Comparison of ENCODE assay signal across 14 cellular contexts in the genomic region with DNA sequence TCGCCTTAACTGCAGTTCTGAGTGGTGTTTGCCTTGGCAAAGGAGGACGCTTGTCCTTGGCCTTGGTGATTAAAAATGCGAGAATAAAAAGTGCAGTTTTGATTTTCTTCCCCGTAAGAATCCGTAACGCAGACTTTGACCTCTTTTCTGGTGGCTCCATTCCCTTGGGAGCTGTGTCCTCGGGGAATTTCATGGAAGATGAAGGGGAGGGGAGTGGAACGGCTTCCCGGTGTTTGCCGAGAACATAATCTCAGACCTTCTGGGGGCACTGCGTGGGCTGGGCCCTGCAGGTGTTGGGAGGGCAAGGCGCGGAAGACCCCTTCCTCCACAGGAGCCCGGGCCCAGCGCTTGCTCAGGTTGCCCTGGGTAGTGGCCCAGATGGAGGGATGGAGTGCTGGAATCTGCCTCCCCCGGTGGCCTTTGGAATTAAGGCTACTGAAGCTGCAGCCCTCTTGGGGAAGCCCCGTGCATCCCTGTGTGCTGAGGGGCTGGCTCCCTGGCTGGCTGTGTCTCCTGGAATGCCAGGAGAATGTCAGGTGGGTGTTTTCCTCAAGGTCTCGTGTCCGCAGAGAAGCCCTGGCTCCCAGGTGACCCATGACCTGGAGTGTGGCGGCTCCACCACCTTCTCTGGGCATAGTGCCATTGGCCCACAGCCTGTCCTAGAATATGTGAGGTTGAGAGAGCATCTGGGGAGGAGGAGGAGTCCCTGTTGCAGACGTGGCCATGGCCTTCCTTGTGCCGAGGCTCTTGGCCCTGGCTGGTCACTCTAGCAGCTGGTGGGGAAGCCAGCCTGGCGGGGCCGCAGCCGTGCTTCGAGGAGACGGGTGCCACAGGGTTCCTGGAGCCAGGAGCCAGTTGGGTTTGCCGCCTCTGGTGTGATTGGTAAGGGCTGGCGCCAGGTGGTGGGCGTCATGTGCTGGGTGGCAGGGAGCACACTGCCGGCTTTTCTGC. TPM values are rescaled to one million over a fixed set of nuclear protein-coding genes. Genes with fewer than 3 reads are reported as not detected.
DNase-seq lines count a peak whose midpoint lies in the region; ATAC-seq and TF ChIP-seq lines count a peak whose summit lies in the region.
"Had no signal": no experiment of that assay in that cellular context is flagged by ENCODE, and none has a peak within 500 bp of the region (broad histone marks: within the 10 kb centered on the region; RNA-seq: fewer than 3 reads in every experiment).

No MANE protein-coding gene starts in this region.

- no peak overlapping the region for H3K9ac ChIP-seq in muscle layer of colon (ENCODE audit: low read length)

- H3K27ac ChIP-seq in muscle layer of colon (ENCODE audit: low read depth, low read length) = peak overlapping the region; percentile 84
- H3K27ac ChIP-seq: cardiac muscle cell, HL-60 had no signal

- intact Hi-C loops in Right ventricle myocardium inferior (cut with DNase I) = no loop called here
- intact Hi-C loops in cardiac septum (cut with DNase I) = no loop called here

- ATAC-seq in Right ventricle myocardium inferior (no peak), GM18907 (IDR thresholded peaks at IDR 0.05; ENCODE audit: unreplicated experiment) (no peak), HG02938 (IDR thresholded peaks at IDR 0.05; ENCODE audit: unreplicated experiment) (no peak)
- ATAC-seq: activated CD8-positive, alpha-beta memory T cell treated with anti-CD3 and anti-CD28 coated beads, Interleukin-2, amount 10 ng/mL, durations not matched to agents 7 days and 5 days had no signal

- H3K4me3 ChIP-seq in epithelial cell of proximal tubule (ENCODE audit: low read depth, low read length) (peak overlapping the region; percentile 64), muscle layer of colon (ENCODE audit: low read depth in 1 of 2, low read length in 2 of 2) (peak overlapping the region in 1 of 2 donors; percentile 12)
- H3K4me3 ChIP-seq: cardiac muscle cell had no signal

- H3K4me1 ChIP-seq in muscle layer of colon (ENCODE audit: insufficient read depth, low read length) = peaks cover 64% of the 10 kb centered on the region

- H3K36me3 ChIP-seq in muscle layer of colon (ENCODE audit: insufficient read depth, low read length) = no peaks in the 10 kb centered on the region
- H3K36me3 ChIP-seq: cardiac muscle cell had no signal

- no peaks in the 10 kb centered on the region for H3K27me3 ChIP-seq in muscle layer of colon (ENCODE audit: control insufficient read depth in 1 of 2, insufficient read depth in 2 of 2, low read length in 2 of 2)
- H3K27me3 ChIP-seq: cardiac muscle cell had no signal

- no peaks in the 10 kb centered on the region for H3K9me3 ChIP-seq in muscle layer of colon (ENCODE audit: low read length)

- no peak for TF ChIP-seq CTCF in epithelial cell of proximal tubule (conservative IDR thresholded peaks at IDR 0.05; ENCODE audit: low read depth, low read length)

- peak; percentile 77 for DNase-seq in Right ventricle myocardium inferior (ENCODE audit: missing footprints)
- DNase-seq in cardiac septum (ENCODE audit: low spot score) = no peak
- DNase-seq in epithelial cell of proximal tubule (ENCODE audit: low read depth) = no peak
- no peak for DNase-seq in germinal center (ENCODE audit: low spot score)
- DNase-seq in ecto neural progenitor cell (ENCODE audit: low spot score) = no peak
- DNase-seq: activated CD8-positive, alpha-beta memory T cell treated with anti-CD3 and anti-CD28 coated beads, Interleukin-2, amount 10 ng/mL, durations not matched to agents 7 days and 5 days; GF-D8; hippocampal formation; NCI-H2081 treated with DMSO at 0.1 percent for 48 hours had no signal

RNA-seq across cellular contexts. Expression of gene BAIAP2, which starts 3.1 kb away (rescaled TPM):
- 32.1 TPM for total RNA-seq in Right ventricle myocardium inferior
- 9.8 TPM for total RNA-seq in cardiac septum
- 44.0 and 77.3 TPM in 2 replicates for total RNA-seq in epithelial cell of proximal tubule

RNA-seq across cellular contexts. Expression of gene CHMP6, which starts 46.4 kb away (rescaled TPM):
- total RNA-seq in Right ventricle myocardium inferior (19.0 TPM), cardiac septum (21.7 TPM), epithelial cell of proximal tubule (32.6 and 35.7 TPM in 2 replicates)
